In genomic region chr1:16719571-16720402, GRCh38 we compare ENCODE assay signal across 10 cellular contexts. TPM values are rescaled to one million over a fixed set of nuclear protein-coding genes. Genes with fewer than 3 reads are reported as not detected.
A peak's percentile ranks its signal among the peaks of the same experiment; 100 is the strongest.
DNase-seq lines count a peak whose midpoint lies in the region; ATAC-seq, FAIRE-seq and TF ChIP-seq lines count a peak whose summit lies in the region.
"Had no signal": no experiment of that assay in that cellular context is flagged by ENCODE, and none has a peak within 500 bp of the region (broad histone marks: within the 10 kb centered on the region; RNA-seq: fewer than 3 reads in every experiment).

No MANE protein-coding gene starts in this region.

- peaks cover 5% of the 10 kb centered on the region; the same call in 1 of the 2 replicates for H3K9me2 ChIP-seq in GM23338 (ENCODE audit: insufficient read depth)

- TF ChIP-seq POLR2A in H1 (IDR thresholded peaks at IDR 0.05; ENCODE audit: control extremely low read depth in 1 of 2, low read depth in 2 of 2, low read length in 2 of 2), result no peak

- no peak overlapping the region for H4K91ac ChIP-seq in H1 (replicated peaks; ENCODE audit: insufficient read length, low read length)

- no peak overlapping the region for H3K4me3 Mint-ChIP-seq in GM23338

- H3K27ac Mint-ChIP-seq in GM23338, result no peak overlapping the region

- H3K9me3 ChIP-seq in H1 (ENCODE audit: insufficient read depth in 2 of 2, low read depth in 1 of 2, low read length in 1 of 2), result no peaks in the 10 kb centered on the region

- no peaks in the 10 kb centered on the region for H3K36me3 Mint-ChIP-seq in GM23338 (ENCODE audit: low read depth)

- TF ChIP-seq RAD21 in H1 (IDR thresholded peaks at IDR 0.05 in 1 of 2, conservative IDR thresholded peaks at IDR 0.05 in 1 of 2; ENCODE audit: low read depth in 2 of 2, low read length in 2 of 2), result 0 out of 4 replicates have a peak, but pooled peaks have one; percentile 2 to 16

- H3K79me1 ChIP-seq in H1 (ENCODE audit: low read depth, low read length), result no peaks in the 10 kb centered on the region

- no peak overlapping the region for H2AFZ ChIP-seq in GM23338
- no peak overlapping the region for H2AFZ ChIP-seq in H1 (ENCODE audit: low read length)

- H3K14ac ChIP-seq in H1 (ENCODE audit: insufficient read length), result no peak overlapping the region

- H3K23ac ChIP-seq in H1 (ENCODE audit: insufficient read length), result no peak overlapping the region

- H2BK20ac ChIP-seq in H1 (ENCODE audit: low read length), result peak overlapping the region; percentile 17; the same call in 1 of the 2 replicates

- H2BK15ac ChIP-seq in H1 (ENCODE audit: low read length), result 0 out of 2 replicates have a peak overlapping the region, but pooled peaks have one; percentile 49

- no peak overlapping the region for H4K5ac ChIP-seq in H1 (ENCODE audit: insufficient read length, low read depth, low read length)

- intact Hi-C loops in posterior vena cava (cut with DNase I), result no loop called here

- H3K9me3 Mint-ChIP-seq in GM23338, result no peaks in the 10 kb centered on the region; the same call in 2 of the 3 replicates

- no peak overlapping the region for H3K56ac ChIP-seq in H1 (replicated peaks; ENCODE audit: insufficient read length, low read depth, low read length)

- H3K9ac ChIP-seq in H1 (replicated peaks in 1 of 4; ENCODE audit: extremely low read depth in 1 of 4, low read depth in 3 of 4, low read length in 3 of 4), result no peak overlapping the region

- WGBS in H1 (ENCODE audit: extremely low coverage in 1 of 2, insufficient coverage in 1 of 2, insufficient read length in 1 of 2, insufficient replicate concordance in 2 of 2, low coverage in 1 of 2, low lambda C conversion rate in 2 of 2, missing lambda C conversion rate in 1 of 2), 2 experiments, result 86% methylated on average over 18 of the region's 18 CpGs; no CpG with 5 or more reads in 1 of the 2 experiments

- H2BK120ac ChIP-seq in H1 (replicated peaks; ENCODE audit: low read depth, low read length), result no peak overlapping the region

- DNase-seq in ELF-1 (ENCODE audit: low read depth, low spot score) (peak; percentile 4), GM23338 (ENCODE audit: low spot score) (no peak), H1 (ENCODE audit: low read depth in 1 of 2, low spot score in 2 of 2) (peak in 1 of 2 experiments; percentile 58), posterior vena cava (ENCODE audit: low spot score) (peak; percentile 85)
- DNase-seq: amniotic stem cell, cortex of kidney, retina had no signal

- H3K27me3 ChIP-seq in GM23338 (ENCODE audit: insufficient read depth), result peaks cover 7% of the 10 kb centered on the region; the same call in 1 of the 2 replicates
- H3K27me3 ChIP-seq in H1 (replicated peaks in 1 of 4; ENCODE audit: control insufficient read depth in 3 of 4, extremely low read depth in 1 of 4, insufficient read depth in 3 of 4, low read length in 3 of 4), result no peaks in the 10 kb centered on the region; a peak in 1 of 7 replicates

- no peak overlapping the region for H2AK5ac ChIP-seq in H1 (ENCODE audit: low read depth, low read length)

- no peak overlapping the region for H3K4me2 ChIP-seq in GM23338
- H3K4me2 ChIP-seq in H1 (ENCODE audit: insufficient read depth in 1 of 2, low read depth in 2 of 2, low read length in 2 of 2), result no peak overlapping the region

- H3K79me2 ChIP-seq in GM23338 (replicated peaks; ENCODE audit: insufficient read depth) (no peaks in the 10 kb centered on the region), H1 (ENCODE audit: control insufficient read depth in 1 of 2, insufficient read depth in 2 of 2, low read length in 2 of 2) (no peaks in the 10 kb centered on the region)

- no peak for FAIRE-seq in H1 (lab: Jason Lieb, UNC)

- H4K20me1 ChIP-seq in GM23338 (replicated peaks; ENCODE audit: insufficient read depth) (no peaks in the 10 kb centered on the region), H1 (replicated peaks in 1 of 2; ENCODE audit: control insufficient read depth in 1 of 2, insufficient read depth in 2 of 2, low read length in 2 of 2) (no peaks in the 10 kb centered on the region)

- no peak overlapping the region; the same call in none of the 2 replicates for H4K8ac ChIP-seq in H1 (ENCODE audit: extremely low read depth, insufficient read depth, low read length)

- peak; percentile 19 for ATAC-seq in GM23338
- no peak for ATAC-seq in GM21367 (IDR thresholded peaks at IDR 0.05; ENCODE audit: unreplicated experiment)
- ATAC-seq in GM18907 (IDR thresholded peaks at IDR 0.05; ENCODE audit: unreplicated experiment), result no peak
- ATAC-seq in GM21619 (IDR thresholded peaks at IDR 0.05; ENCODE audit: unreplicated experiment), result no peak

- POLR2A ChIA-PET in H1 (lab: Charles Lee; ENCODE audit: partially characterized antibody), result no interaction called here

- peaks cover 26% of the 10 kb centered on the region for H3K4me1 Mint-ChIP-seq in GM23338

- CTCF ChIA-PET in H1 (lab: Charles Lee; ENCODE audit: partially characterized antibody), result interaction anchor here (1.5 to 29.9 kb wide), 4 partner anchors 21 to 97 kb away, joined by 3 to 723 read pairs (median 11); no protein-coding TSS in a partner anchor

- 0 out of 2 replicates have a peak, but pooled peaks cover 12% of the 10 kb centered on the region for H3F3A ChIP-seq in GM23338 (replicated peaks; ENCODE audit: low read depth)

- H3K36me3 ChIP-seq in GM23338 (ENCODE audit: insufficient read depth), result no peaks in the 10 kb centered on the region
- H3K36me3 ChIP-seq in H1 (ENCODE audit: control insufficient read depth in 2 of 4, insufficient read depth in 4 of 4, low read length in 3 of 4), result no peaks in the 10 kb centered on the region

- peaks cover 33% of the 10 kb centered on the region for H3K27me3 Mint-ChIP-seq in GM23338 (ENCODE audit: insufficient read depth, low read depth, poor library complexity)

- H2BK5ac ChIP-seq in H1 (ENCODE audit: low read depth, low read length), result peak overlapping the region; percentile 7; the same call in 1 of the 2 replicates

- no peaks in the 10 kb centered on the region for H3K23me2 ChIP-seq in H1 (ENCODE audit: low read depth, low read length)

- peak overlapping the region; percentile 30; the same call in 1 of the 2 replicates for H2BK12ac ChIP-seq in H1 (ENCODE audit: low read depth, low read length)

- TF ChIP-seq EP300 in H1 (IDR thresholded peaks at IDR 0.05; ENCODE audit: borderline replicate concordance in 1 of 2, low read depth in 2 of 2, low read length in 2 of 2), result no peak

- TF ChIP-seq CTCF in GM23338 (conservative IDR thresholded peaks at IDR 0.05; ENCODE audit: low read depth in 2 of 2) (peak in 1 of 2 experiments; percentile 47; a peak in 1 of 4 replicates), H1 (IDR thresholded peaks at IDR 0.05; ENCODE audit: control extremely low read depth in 1 of 3, insufficient read depth in 1 of 3, low read depth in 1 of 3, low read length in 3 of 3) (no peak)

- no peak overlapping the region for H3K4ac ChIP-seq in H1 (replicated peaks; ENCODE audit: insufficient read length, low read depth, low read length)

- no peak overlapping the region for H3K27ac ChIP-seq in GM23338 (ENCODE audit: low read depth)
- H3K27ac ChIP-seq in H1 (ENCODE audit: low read depth, low read length), result no peak overlapping the region

- H3K4me3 ChIP-seq in GM23338 (no peak overlapping the region), H1 (ENCODE audit: extremely low read depth in 1 of 4, insufficient read depth in 2 of 4, low read depth in 3 of 4, low read length in 4 of 4) (no peak overlapping the region)

- peaks cover 7% of the 10 kb centered on the region; the same call in 1 of the 2 replicates for H3K4me1 ChIP-seq in GM23338 (ENCODE audit: insufficient read depth)
- peaks cover 0 to 7% (median 6%) of the 10 kb centered on the region in 4 experiments; a peak in 5 of 7 replicates for H3K4me1 ChIP-seq in H1 (replicated peaks in 1 of 4; ENCODE audit: control insufficient read depth in 3 of 4, insufficient read depth in 4 of 4, low read length in 3 of 4)

- H3K18ac ChIP-seq in H1 (ENCODE audit: extremely low read depth, low read length), result no peak overlapping the region

TF ChIP-seq in GM23338, 12 proteins besides CTCF, POLR2A, EP300 and RAD21 (continues in another document):
- no peak for TF ChIP-seq ZNF331 (CRISPR knock-in tag; IDR thresholded peaks at IDR 0.05; ENCODE audit: low read depth)

RNA-seq across cellular contexts. Expression of gene RNU1-4, which starts 20.5 kb away (rescaled TPM):
- under 0.01 TPM in 1 of 2 replicates, not detected in the other for total RNA-seq in GM23338 (2014; rRNA removed; shearing (Covaris generic))
- polyA plus RNA-seq in GM23338 (2016; fragmentation: Nextera tagmentation; extraction: Ambion mirVana), result not detected in 2 replicates
- 1,303 and 1,497 TPM in 2 replicates for total RNA-seq in H1 (2021; fragmentation: NEBNext Ultra II Directional; extraction: Animal tissue kit (Norgen Biotek cat#: 25700))
- polyA plus RNA-seq in H1 (2011; rRNA removed), result under 0.01 and 145 TPM in 2 replicates
- under 0.01 TPM for polyA plus RNA-seq in H1 (2011; cell fraction: cytosol; rRNA removed)
- polyA plus RNA-seq in H1 (2011; cell fraction: nucleus; rRNA removed), result under 0.01 TPM
- 20.3 to 94.3 TPM in 2 of 4 replicates, not detected in the others for polyA plus RNA-seq in H1 (2012, experiment 1 of 2)
- polyA plus RNA-seq in H1 (2012, experiment 2 of 2), result not detected
- not detected for polyA plus RNA-seq in H1 (2013, experiment 1 of 2)
- not detected for polyA plus RNA-seq in H1 (2013, experiment 2 of 2)
- polyA minus RNA-seq in H1 (2011; rRNA and poly(A)+ RNA removed), result 10,411 and 22,262 TPM in 2 replicates
- 59,319 TPM for polyA minus RNA-seq in H1 (2011; cell fraction: cytosol; rRNA and poly(A)+ RNA removed)
- polyA minus RNA-seq in H1 (2011; cell fraction: nucleus; rRNA and poly(A)+ RNA removed), result 43,973 TPM
- over 10,000 TPM; 12,584 to 18,986 TPM for total RNA-seq in posterior vena cava

RNA-seq across cellular contexts. Expression of gene RNU1-3, which starts 53.0 kb away (rescaled TPM):
- total RNA-seq in GM23338 (2014; rRNA removed; shearing (Covaris generic)), result under 0.01 TPM in 1 of 2 replicates, not detected in the other
- not detected in 2 replicates for polyA plus RNA-seq in GM23338 (2016; fragmentation: Nextera tagmentation; extraction: Ambion mirVana)
- total RNA-seq in H1 (2021; fragmentation: NEBNext Ultra II Directional; extraction: Animal tissue kit (Norgen Biotek cat#: 25700)), result 1,303 and 1,497 TPM in 2 replicates
- polyA plus RNA-seq in H1 (2011; rRNA removed), result under 0.01 and 145 TPM in 2 replicates
- polyA plus RNA-seq in H1 (2011; cell fraction: cytosol; rRNA removed), result under 0.01 TPM
- polyA plus RNA-seq in H1 (2011; cell fraction: nucleus; rRNA removed), result under 0.01 TPM
- polyA plus RNA-seq in H1 (2012, experiment 1 of 2), result 20.3 to 94.3 TPM in 2 of 4 replicates, not detected in the others
- polyA plus RNA-seq in H1 (2012, experiment 2 of 2), result not detected
- polyA plus RNA-seq in H1 (2013, experiment 1 of 2), result not detected
- not detected for polyA plus RNA-seq in H1 (2013, experiment 2 of 2)
- polyA minus RNA-seq in H1 (2011; rRNA and poly(A)+ RNA removed), result 10,411 and 22,262 TPM in 2 replicates
- 63,669 TPM for polyA minus RNA-seq in H1 (2011; cell fraction: cytosol; rRNA and poly(A)+ RNA removed)
- polyA minus RNA-seq in H1 (2011; cell fraction: nucleus; rRNA and poly(A)+ RNA removed), result 43,973 TPM
- total RNA-seq in posterior vena cava, result over 10,000 TPM; 12,584 to 18,986 TPM

Comparison
In these comparisons a context has a peak if more than half of its experiments do, and no peak if none do; other contexts are left out.
1. RNA of gene RNU1-4, which starts 20.5 kb away (total RNA-seq): 12,584 to 18,986 TPM in posterior vena cava and 1,303 to 1,497 TPM in H1; under 0.01 TPM in GM23338; every median in the first group is over 1,000 times any median in the second.
2. RNA of gene RNU1-3, which starts 53.0 kb away (total RNA-seq): 12,584 to 18,986 TPM in posterior vena cava and 1,303 to 1,497 TPM in H1; under 0.01 TPM in GM23338; every median in the first group is over 1,000 times any median in the second.